In genomic region chr3:15731024-15731423, GRCh38 we compare ENCODE assay signal across 37 cellular contexts.
"Had no signal": no experiment of that assay in that cellular context is flagged by ENCODE, and none has a peak within 500 bp of the region (broad histone marks: within the 10 kb centered on the region; RNA-seq: fewer than 3 reads in every experiment).

No MANE protein-coding gene starts in this region.

- H3K27me3 ChIP-seq: ascending aorta, cardiac muscle cell had no signal

- H3K4me1 Mint-ChIP-seq: activated B cell treated with CpG ODN at 0.5 μM for 24 hours; central memory CD8-positive, alpha-beta T cell had no signal

- H3K4me3 Mint-ChIP-seq: activated B cell treated with CpG ODN at 0.5 μM for 24 hours; activated CD4-positive, alpha-beta memory T cell treated with anti-CD3 and anti-CD28 coated beads for 36 hours; activated CD4-positive, alpha-beta T cell treated with anti-CD3 and anti-CD28 coated beads, Interleukin-2, amount 10 ng/mL, durations not matched to agents 24 days and 14 days; activated CD8-positive, alpha-beta T cell treated with anti-CD3 and anti-CD28 coated beads for 36 hours; activated naive CD4-positive, alpha-beta T cell treated with anti-CD3 and anti-CD28 coated beads, Interleukin-2, amount 10 ng/mL, durations not matched to agents 7 days and 5 days; activated naive CD4-positive, alpha-beta T cell treated with anti-CD3 and anti-CD28 coated beads, Interleukin-2, amount 50 U/mL, for 24 hours; activated naive CD8-positive, alpha-beta T cell; activated naive CD8-positive, alpha-beta T cell treated with anti-CD3 and anti-CD28 coated beads, Interleukin-2, amount 10 ng/mL, durations not matched to agents 7 days and 5 days; activated naive CD8-positive, alpha-beta T cell treated with anti-CD3 and anti-CD28 coated beads, Interleukin-2, amount 50 U/mL, for 24 hours; activated T-cell treated with anti-CD3 and anti-CD28 coated beads, Interleukin-2, amount 50 U/mL, for 4 hours; activated T-cell treated with anti-CD3 and anti-CD28 coated beads, Interleukin-2, amount 50 U/mL, for 72 hours; activated T-helper 1 cell treated with anti-CD3 and anti-CD28 coated beads, Interleukin-12 subunit alpha, Interleukin-12 subunit beta, Interleukin-2, Interleukin-4 antibody, amounts not matched to agents 30 ng/mL and 10 ng/mL and 1 ng/mL, durations not matched to agents 14 hours and 24 hours and 36 hours; activated T-helper 17 cell treated with anti-CD3 and anti-CD28 coated beads, Interleukin-2, amount 50 U/mL, for 72 hours; brain; central memory CD8-positive, alpha-beta T cell; T-helper 1 cell treated with Interleukin-12 subunit alpha and Interleukin-12 subunit beta and Interleukin-4 antibody, amounts not matched to agents 30 μg/mL and 1 μg/mL, for 36 hours; T-helper 2 cell treated with Interferon-gamma antibody and Interleukin-4, amounts not matched to agents 5 μg/mL and 100 μg/mL, for 36 hours had no signal

- H3K4me1 ChIP-seq: ascending aorta had no signal

- H3K9me3 Mint-ChIP-seq: activated B cell treated with CpG ODN at 0.5 μM for 24 hours; activated CD4-positive, alpha-beta memory T cell treated with anti-CD3 and anti-CD28 coated beads for 36 hours; activated CD4-positive, alpha-beta T cell treated with anti-CD3 and anti-CD28 coated beads, Interleukin-2, amount 10 ng/mL, durations not matched to agents 24 days and 14 days; activated CD8-positive, alpha-beta T cell treated with anti-CD3 and anti-CD28 coated beads for 36 hours; activated naive CD4-positive, alpha-beta T cell treated with anti-CD3 and anti-CD28 coated beads, Interleukin-2, amount 10 ng/mL, durations not matched to agents 7 days and 5 days; activated naive CD4-positive, alpha-beta T cell treated with anti-CD3 and anti-CD28 coated beads, Interleukin-2, amount 50 U/mL, for 24 hours; activated naive CD8-positive, alpha-beta T cell treated with anti-CD3 and anti-CD28 coated beads, Interleukin-2, amount 10 ng/mL, durations not matched to agents 7 days and 5 days; activated naive CD8-positive, alpha-beta T cell treated with anti-CD3 and anti-CD28 coated beads, Interleukin-2, amount 50 U/mL, for 24 hours; activated T-cell treated with anti-CD3 and anti-CD28 coated beads, Interleukin-2, amount 50 U/mL, for 4 hours; activated T-helper 1 cell treated with anti-CD3 and anti-CD28 coated beads, Interleukin-12 subunit alpha, Interleukin-12 subunit beta, Interleukin-2, Interleukin-4 antibody, amounts not matched to agents 30 ng/mL and 10 ng/mL and 1 ng/mL, durations not matched to agents 14 hours and 24 hours and 36 hours; activated T-helper 17 cell treated with anti-CD3 and anti-CD28 coated beads, Interleukin-2, amount 50 U/mL, for 72 hours; brain; central memory CD8-positive, alpha-beta T cell; T-helper 1 cell treated with Interleukin-12 subunit alpha and Interleukin-12 subunit beta and Interleukin-4 antibody, amounts not matched to agents 30 μg/mL and 1 μg/mL, for 36 hours; T-helper 2 cell treated with Interferon-gamma antibody and Interleukin-4, amounts not matched to agents 5 μg/mL and 100 μg/mL, for 36 hours had no signal

- H3K9me3 ChIP-seq: ascending aorta had no signal

- H3K27ac ChIP-seq: ascending aorta, cardiac muscle cell, VCaP had no signal

- FAIRE-seq: bronchial epithelial cell, TTC549 had no signal

- DNase-seq: activated B cell treated with CpG ODN at 0.5 μM for 24 hours; activated CD4-positive, alpha-beta memory T cell treated with anti-CD3 and anti-CD28 coated beads for 36 hours; activated CD4-positive, alpha-beta T cell treated with anti-CD3 and anti-CD28 coated beads for 4 hours; activated CD4-positive, alpha-beta T cell treated with anti-CD3 and anti-CD28 coated beads, Interleukin-2, amount 10 ng/mL, durations not matched to agents 24 days and 14 days; activated CD4-positive, alpha-beta T cell treated with anti-CD3 and anti-CD28 coated beads, Interleukin-2, amount 50 U/mL, for 1 hour; activated CD4-positive, alpha-beta T cell treated with anti-CD3 and anti-CD28 coated beads, Interleukin-2, amount 50 U/mL, for 4 hours; activated CD4-positive, CD25-positive, alpha-beta regulatory T cell treated with anti-CD3 and anti-CD28 coated beads, Interleukin-2, amount 50 U/mL, for 72 hours; activated CD8-positive, alpha-beta memory T cell treated with anti-CD3 and anti-CD28 coated beads, Interleukin-2, amount 50 U/mL, for 4 hours; activated CD8-positive, alpha-beta T cell treated with anti-CD3 and anti-CD28 coated beads for 36 hours; activated gamma-delta T cell; activated naive CD4-positive, alpha-beta T cell treated with anti-CD3 and anti-CD28 coated beads, Interleukin-2, amount 10 ng/mL, durations not matched to agents 7 days and 5 days; activated naive CD4-positive, alpha-beta T cell treated with Interleukin-2 at 50 U/mL for 16 hours; activated naive CD8-positive, alpha-beta T cell treated with anti-CD3 and anti-CD28 coated beads, Interleukin-2, amount 10 ng/mL, durations not matched to agents 7 days and 5 days; activated naive CD8-positive, alpha-beta T cell treated with anti-CD3 and anti-CD28 coated beads, Interleukin-2, amount 50 U/mL, for 24 hours; activated T-cell treated with anti-CD3 and anti-CD28 coated beads for 4 hours; activated T-cell treated with anti-CD3 and anti-CD28 coated beads, Interleukin-2, amount 50 U/mL, for 1 hour; activated T-cell treated with anti-CD3 and anti-CD28 coated beads, Interleukin-2, amount 50 U/mL, for 4 hours; activated T-cell treated with anti-CD3 and anti-CD28 coated beads, Interleukin-2, amount 50 U/mL, for 72 hours; amygdala; anterior cingulate cortex; caudate nucleus; cerebellar nuclear complex; T-helper 1 cell; T-helper 9 cell had no signal

- ATAC-seq: activated CD8-positive, alpha-beta T cell treated with anti-CD3 and anti-CD28 coated beads for 36 hours; activated naive CD8-positive, alpha-beta T cell treated with anti-CD3 and anti-CD28 coated beads, Interleukin-2, amount 50 U/mL, for 24 hours; activated T-cell treated with anti-CD3 and anti-CD28 coated beads, Interleukin-2, amount 50 U/mL, for 4 hours; activated T-cell treated with anti-CD3 and anti-CD28 coated beads, Interleukin-2, amount 50 U/mL, for 72 hours; activated T-helper 17 cell treated with anti-CD3 and anti-CD28 coated beads, Interleukin-2, amount 50 U/mL, for 72 hours had no signal

- H3K27me3 Mint-ChIP-seq: activated B cell treated with CpG ODN at 0.5 μM for 24 hours; activated CD4-positive, alpha-beta memory T cell treated with anti-CD3 and anti-CD28 coated beads for 36 hours; activated CD4-positive, alpha-beta T cell treated with anti-CD3 and anti-CD28 coated beads, Interleukin-2, amount 10 ng/mL, durations not matched to agents 24 days and 14 days; activated CD8-positive, alpha-beta T cell treated with anti-CD3 and anti-CD28 coated beads for 36 hours; activated naive CD4-positive, alpha-beta T cell treated with anti-CD3 and anti-CD28 coated beads, Interleukin-2, amount 10 ng/mL, durations not matched to agents 7 days and 5 days; activated naive CD4-positive, alpha-beta T cell treated with anti-CD3 and anti-CD28 coated beads, Interleukin-2, amount 50 U/mL, for 24 hours; activated naive CD8-positive, alpha-beta T cell; activated naive CD8-positive, alpha-beta T cell treated with anti-CD3 and anti-CD28 coated beads, Interleukin-2, amount 10 ng/mL, durations not matched to agents 7 days and 5 days; activated naive CD8-positive, alpha-beta T cell treated with anti-CD3 and anti-CD28 coated beads, Interleukin-2, amount 50 U/mL, for 24 hours; activated T-helper 17 cell treated with anti-CD3 and anti-CD28 coated beads, Interleukin-2, amount 50 U/mL, for 72 hours; brain; central memory CD8-positive, alpha-beta T cell had no signal

- H3K27ac Mint-ChIP-seq: activated B cell treated with CpG ODN at 0.5 μM for 24 hours; activated CD4-positive, alpha-beta memory T cell treated with anti-CD3 and anti-CD28 coated beads for 36 hours; activated CD4-positive, alpha-beta T cell treated with anti-CD3 and anti-CD28 coated beads, Interleukin-2, amount 10 ng/mL, durations not matched to agents 24 days and 14 days; activated CD8-positive, alpha-beta T cell treated with anti-CD3 and anti-CD28 coated beads for 36 hours; activated naive CD4-positive, alpha-beta T cell treated with anti-CD3 and anti-CD28 coated beads, Interleukin-2, amount 10 ng/mL, durations not matched to agents 7 days and 5 days; activated naive CD4-positive, alpha-beta T cell treated with anti-CD3 and anti-CD28 coated beads, Interleukin-2, amount 50 U/mL, for 24 hours; activated naive CD8-positive, alpha-beta T cell; activated naive CD8-positive, alpha-beta T cell treated with anti-CD3 and anti-CD28 coated beads, Interleukin-2, amount 10 ng/mL, durations not matched to agents 7 days and 5 days; activated naive CD8-positive, alpha-beta T cell treated with anti-CD3 and anti-CD28 coated beads, Interleukin-2, amount 50 U/mL, for 24 hours; activated T-cell treated with anti-CD3 and anti-CD28 coated beads, Interleukin-2, amount 50 U/mL, for 72 hours; activated T-helper 1 cell treated with anti-CD3 and anti-CD28 coated beads, Interleukin-12 subunit alpha, Interleukin-12 subunit beta, Interleukin-2, Interleukin-4 antibody, amounts not matched to agents 30 ng/mL and 10 ng/mL and 1 ng/mL, durations not matched to agents 14 hours and 24 hours and 36 hours; activated T-helper 17 cell treated with anti-CD3 and anti-CD28 coated beads, Interleukin-2, amount 50 U/mL, for 72 hours; brain; T-helper 1 cell treated with Interleukin-12 subunit alpha and Interleukin-12 subunit beta and Interleukin-4 antibody, amounts not matched to agents 30 μg/mL and 1 μg/mL, for 36 hours; T-helper 2 cell treated with Interferon-gamma antibody and Interleukin-4, amounts not matched to agents 5 μg/mL and 100 μg/mL, for 36 hours had no signal

- H3K4me3 ChIP-seq: ascending aorta, cardiac muscle cell had no signal
